In the genomic region with DNA sequence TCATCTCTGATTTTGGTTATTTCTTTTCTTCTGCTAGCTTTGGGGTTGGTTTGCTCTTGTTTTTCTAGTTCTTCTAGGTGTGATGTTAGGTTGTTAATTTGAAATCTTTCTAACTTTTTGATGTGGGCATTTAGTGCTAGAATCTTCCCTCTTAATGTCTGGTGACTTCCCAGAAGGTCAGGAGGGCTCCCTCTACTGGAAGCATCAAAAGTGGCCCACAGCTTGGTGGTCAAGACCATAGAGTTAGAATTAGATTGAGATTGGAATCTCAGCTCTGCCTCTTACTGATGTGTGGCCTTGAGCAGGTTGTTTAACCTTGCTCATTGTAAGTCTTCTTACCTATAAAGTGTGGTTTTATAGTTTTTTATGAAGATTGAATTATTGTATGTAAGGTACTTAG, we compare ENCODE assay signal across 1 cellular context.
TF ChIP-seq lines count a peak whose summit lies in the region.

No MANE protein-coding gene starts in this region.

TF ChIP-seq in H1, 55 proteins besides CTCF, POLR2A, EP300 and RAD21:
- TF ChIP-seq CTBP2 (IDR thresholded peaks at IDR 0.05; ENCODE audit: borderline replicate concordance, insufficient read depth, insufficient read length, low read length): no peak
- TF ChIP-seq RFX5 (IDR thresholded peaks at IDR 0.05; ENCODE audit: borderline replicate concordance, low read depth, low read length): no peak
- TF ChIP-seq, protein P1, sequence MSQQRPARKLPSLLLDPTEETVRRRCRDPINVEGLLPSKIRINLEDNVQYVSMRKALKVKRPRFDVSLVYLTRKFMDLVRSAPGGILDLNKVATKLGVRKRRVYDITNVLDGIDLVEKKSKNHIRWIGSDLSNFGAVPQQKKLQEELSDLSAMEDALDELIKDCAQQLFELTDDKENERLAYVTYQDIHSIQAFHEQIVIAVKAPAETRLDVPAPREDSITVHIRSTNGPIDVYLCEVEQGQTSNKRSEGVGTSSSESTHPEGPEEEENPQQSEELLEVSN (IDR thresholded peaks at IDR 0.05): no peak
- no peak for TF ChIP-seq BACH1 (IDR thresholded peaks at IDR 0.05; ENCODE audit: low read length)
- no peak for TF ChIP-seq POU5F1 (IDR thresholded peaks at IDR 0.05; ENCODE audit: low read depth, low read length)
- TF ChIP-seq CREB1 (IDR thresholded peaks at IDR 0.05): no peak
- no peak for TF ChIP-seq GABPA (IDR thresholded peaks at IDR 0.05; ENCODE audit: borderline replicate concordance, insufficient read depth, low read length)
- no peak for TF ChIP-seq PHF8 (conservative IDR thresholded peaks at IDR 0.05; ENCODE audit: low read depth, low read length)
